In genomic region chr19:1270854-1271527, GRCh38 we compare ENCODE assay signal across 9 cellular contexts. TPM values are rescaled to one million over a fixed set of nuclear protein-coding genes. Genes with fewer than 3 reads are reported as not detected.
DNase-seq lines count a peak whose midpoint lies in the region; ATAC-seq and TF ChIP-seq lines count a peak whose summit lies in the region.
"Had no signal": no experiment of that assay in that cellular context is flagged by ENCODE, and none has a peak within 500 bp of the region (broad histone marks: within the 10 kb centered on the region; RNA-seq: fewer than 3 reads in every experiment).

No MANE protein-coding gene starts in this region.

- H3F3A ChIP-seq in MM.1S (ENCODE audit: insufficient read depth, low read length), result peaks cover 54% of the 10 kb centered on the region

- H3K4me3 ChIP-seq in CD4-positive, CD25-positive, alpha-beta regulatory T cell (ENCODE audit: low read depth, low read length), result peak overlapping the region; percentile 91
- H3K4me3 ChIP-seq in MM.1S (ENCODE audit: low read length) (no peak overlapping the region), ectodermal cell (ENCODE audit: insufficient read depth, low read depth, low read length) (peak overlapping the region; percentile 68), neuronal stem cell (ENCODE audit: low read length in 2 of 2) (peak overlapping the region; percentile 8 to 13)

- peaks cover 0 to 2% (median 0%) of the 10 kb centered on the region in 7 donors for H3K9me3 Mint-ChIP-seq in CD4-positive, CD25-positive, alpha-beta regulatory T cell

- no peak overlapping the region for H2AK5ac ChIP-seq in neuronal stem cell (ENCODE audit: low read depth, low read length)

- H4K8ac ChIP-seq in neuronal stem cell (ENCODE audit: low read depth, low read length), result no peak overlapping the region

- peaks cover 37% of the 10 kb centered on the region for H3K36me3 Mint-ChIP-seq in CD4-positive, CD25-positive, alpha-beta regulatory T cell

- peaks cover 5% of the 10 kb centered on the region for H3K27me3 Mint-ChIP-seq in CD4-positive, CD25-positive, alpha-beta regulatory T cell

- no peak overlapping the region for H3K4ac ChIP-seq in neuronal stem cell (ENCODE audit: low read length)

- H3K9ac ChIP-seq in MM.1S (ENCODE audit: low read length) (no peak overlapping the region), neuronal stem cell (ENCODE audit: low read depth, low read length, poor library complexity) (peak overlapping the region; percentile 84)

- H3K79me2 ChIP-seq in MM.1S (ENCODE audit: low read length), result peaks cover 57% of the 10 kb centered on the region

- H3K4me2 ChIP-seq in MM.1S (ENCODE audit: low read depth, low read length) (peak overlapping the region; percentile 88; the same call in 1 of the 2 replicates), neuronal stem cell (ENCODE audit: insufficient read depth, low read length, poor library complexity, severe bottlenecking) (peak overlapping the region; percentile 31)

- peaks cover 0 to 64% (median 35%) of the 10 kb centered on the region in 4 donors for H3K4me1 Mint-ChIP-seq in CD4-positive, CD25-positive, alpha-beta regulatory T cell

- H3K4me1 ChIP-seq in CD4-positive, CD25-positive, alpha-beta regulatory T cell (ENCODE audit: control insufficient read depth, insufficient read depth, low read length, poor library complexity, severe bottlenecking), result peaks cover 86% of the 10 kb centered on the region
- H3K4me1 ChIP-seq in MM.1S (ENCODE audit: low read length), result peaks cover 41% of the 10 kb centered on the region
- H3K4me1 ChIP-seq in ectodermal cell (ENCODE audit: control insufficient read depth, insufficient read depth, low read length), result peaks cover 43% of the 10 kb centered on the region
- H3K4me1 ChIP-seq in neuronal stem cell (ENCODE audit: control insufficient read depth in 2 of 2, insufficient read depth in 1 of 2, low read depth in 1 of 2, low read length in 2 of 2), result peaks cover 35 to 42% of the 10 kb centered on the region in 2 donors

- H2BK120ac ChIP-seq in neuronal stem cell (ENCODE audit: low read depth, low read length), result no peak overlapping the region

- peak overlapping the region; percentile 92 to 96 (median 95) for H3K27ac Mint-ChIP-seq in CD4-positive, CD25-positive, alpha-beta regulatory T cell

- H4K91ac ChIP-seq in neuronal stem cell (ENCODE audit: low read depth, low read length, poor library complexity), result no peak overlapping the region

- H3K4me3 Mint-ChIP-seq in CD4-positive, CD25-positive, alpha-beta regulatory T cell, result peak overlapping the region; percentile 89 to 96 (median 92)

- no peak for ATAC-seq in CD4-positive, CD25-positive, alpha-beta regulatory T cell (ENCODE audit: low read depth in 2 of 2)

- no peak overlapping the region for H2BK15ac ChIP-seq in neuronal stem cell (ENCODE audit: low read length)

- no peak overlapping the region for H2BK12ac ChIP-seq in neuronal stem cell (ENCODE audit: low read length)

- peak overlapping the region; percentile 46 for H3K23ac ChIP-seq in neuronal stem cell (ENCODE audit: low read depth, low read length, poor library complexity)

- no peak overlapping the region for H2AFZ ChIP-seq in MM.1S (ENCODE audit: low read length)
- H2AFZ ChIP-seq in neuronal stem cell (ENCODE audit: low read length), result no peak overlapping the region

- peaks cover 43% of the 10 kb centered on the region for H3K36me3 ChIP-seq in CD4-positive, CD25-positive, alpha-beta regulatory T cell (ENCODE audit: control insufficient read depth, insufficient read depth, low read length)
- peaks cover 37% of the 10 kb centered on the region for H3K36me3 ChIP-seq in MM.1S (replicated peaks; ENCODE audit: insufficient read depth, low read length)
- peaks cover 31% of the 10 kb centered on the region for H3K36me3 ChIP-seq in ectodermal cell (ENCODE audit: control insufficient read depth, insufficient read depth, low read length)
- H3K36me3 ChIP-seq in neuronal stem cell (replicated peaks in 1 of 2; ENCODE audit: control insufficient read depth in 2 of 2, insufficient read depth in 2 of 2, low read length in 2 of 2), result peaks cover 41 to 56% of the 10 kb centered on the region in 2 donors

- no peaks in the 10 kb centered on the region for H3K27me3 ChIP-seq in CD4-positive, CD25-positive, alpha-beta regulatory T cell (ENCODE audit: control insufficient read depth, insufficient read depth, low read length)
- H3K27me3 ChIP-seq in MM.1S (replicated peaks; ENCODE audit: insufficient read depth, low read length) (0 out of 2 replicates have a peak, but pooled peaks cover 4% of the 10 kb centered on the region), ectodermal cell (ENCODE audit: control insufficient read depth, insufficient read depth, low read length, poor library complexity, severe bottlenecking) (peaks cover 16% of the 10 kb centered on the region), neuronal stem cell (ENCODE audit: control insufficient read depth in 3 of 3, insufficient read depth in 3 of 3, low read depth in 1 of 3, low read length in 3 of 3) (peaks cover 0 to 2% (median 0%) of the 10 kb centered on the region in 3 experiments)

- DNase-seq in CD4-positive, CD25-positive, alpha-beta regulatory T cell, result no peak
- no peak for DNase-seq in MM.1S
- no peak for DNase-seq in neuronal stem cell (ENCODE audit: low spot score)
- DNase-seq in NCI-H1092 (lab: John Stamatoyannopoulos, UW), result no peak
- no peak for DNase-seq in NCI-H526 (lab: John Stamatoyannopoulos, UW)
- DNase-seq in activated CD4-positive, CD25-positive, alpha-beta regulatory T cell treated with anti-CD3 and anti-CD28 coated beads, Interleukin-2, amount 50 U/mL, for 72 hours, result no peak
- DNase-seq in iPS-NIHi7 (ENCODE audit: extremely low spot score), result no peak

- WGBS in ectodermal cell, 2 experiments, result 95 to 96% methylated on average over 26 of the region's 26 CpGs
- no CpG with 5 or more reads among the region's 26 CpGs for WGBS in neuronal stem cell (ENCODE audit: extremely low coverage in 2 of 2, insufficient read length in 2 of 2, insufficient replicate concordance in 1 of 2), 2 donors

- no peaks in the 10 kb centered on the region for H3K9me3 ChIP-seq in CD4-positive, CD25-positive, alpha-beta regulatory T cell (ENCODE audit: control insufficient read depth in 2 of 2, low read length in 2 of 2)
- H3K9me3 ChIP-seq in MM.1S (replicated peaks; ENCODE audit: insufficient read depth, low read length) (no peaks in the 10 kb centered on the region), ectodermal cell (ENCODE audit: control insufficient read depth, low read length) (no peaks in the 10 kb centered on the region), neuronal stem cell (replicated peaks in 1 of 2; ENCODE audit: control insufficient read depth in 2 of 2, insufficient read depth in 1 of 2, low read depth in 1 of 2, low read length in 2 of 2) (no peaks in the 10 kb centered on the region)

- peaks cover 16% of the 10 kb centered on the region for H3K79me1 ChIP-seq in neuronal stem cell (ENCODE audit: low read depth, low read length)

- no peak overlapping the region for H3K18ac ChIP-seq in neuronal stem cell (ENCODE audit: low read length)

- H3K9me2 ChIP-seq in MM.1S (replicated peaks; ENCODE audit: insufficient read depth, low read length), result no peaks in the 10 kb centered on the region

- no peak overlapping the region for H3K14ac ChIP-seq in neuronal stem cell (ENCODE audit: low read length)

- no peak for TF ChIP-seq CTCF in MM.1S (IDR thresholded peaks at IDR 0.05; ENCODE audit: low read length)

- H2BK5ac ChIP-seq in neuronal stem cell (ENCODE audit: low read length), result no peak overlapping the region

- peak overlapping the region; percentile 85 for H3K27ac ChIP-seq in CD4-positive, CD25-positive, alpha-beta regulatory T cell (ENCODE audit: insufficient read depth, low read length, poor library complexity, severe bottlenecking)
- no peak overlapping the region for H3K27ac ChIP-seq in MM.1S (ENCODE audit: low read length)
- no peak overlapping the region for H3K27ac ChIP-seq in ectodermal cell (ENCODE audit: insufficient read depth, low read depth, low read length, poor library complexity, severe bottlenecking)
- H3K27ac ChIP-seq in neuronal stem cell (replicated peaks; ENCODE audit: low read length), result peak overlapping the region; percentile 24

- no peaks in the 10 kb centered on the region for H4K20me1 ChIP-seq in MM.1S (ENCODE audit: insufficient read depth, low read length)

RNA-seq across cellular contexts. Expression of gene CIRBP, which starts 1.9 kb away (rescaled TPM):
- 497 TPM for total RNA-seq in CD4-positive, CD25-positive, alpha-beta regulatory T cell
- 100 to 1,000 TPM; 172 to 243 (median 210) TPM for polyA plus RNA-seq in CD4-positive, CD25-positive, alpha-beta regulatory T cell
- 532 TPM for polyA plus RNA-seq in ectodermal cell (2013, experiment 1 of 4)
- polyA plus RNA-seq in ectodermal cell (2013, experiment 2 of 4), result 509 TPM
- polyA plus RNA-seq in ectodermal cell (2013, experiment 3 of 4), result 334 TPM
- 373 TPM for polyA plus RNA-seq in ectodermal cell (2013, experiment 4 of 4)
- 218 TPM for polyA plus RNA-seq in neuronal stem cell (2013, experiment 1 of 2)
- polyA plus RNA-seq in neuronal stem cell (2013, experiment 2 of 2), result 217 TPM

RNA-seq across cellular contexts. Expression of gene FAM174C, which starts 4.3 kb away (rescaled TPM):
- total RNA-seq in CD4-positive, CD25-positive, alpha-beta regulatory T cell, result 44.2 TPM
- polyA plus RNA-seq in CD4-positive, CD25-positive, alpha-beta regulatory T cell, result 10 to 100 TPM; 72.9 to 91.3 (median 88.4) TPM
- polyA plus RNA-seq in ectodermal cell (2013, experiment 1 of 4), result 21.4 TPM
- polyA plus RNA-seq in ectodermal cell (2013, experiment 2 of 4), result 22.6 TPM
- 23.2 TPM for polyA plus RNA-seq in ectodermal cell (2013, experiment 3 of 4)
- 22.3 TPM for polyA plus RNA-seq in ectodermal cell (2013, experiment 4 of 4)
- 23.8 TPM for polyA plus RNA-seq in neuronal stem cell (2013, experiment 1 of 2)
- 24.1 TPM for polyA plus RNA-seq in neuronal stem cell (2013, experiment 2 of 2)

RNA-seq across cellular contexts. Expression of gene EFNA2, which starts 14.7 kb away (rescaled TPM):
- not detected for total RNA-seq in CD4-positive, CD25-positive, alpha-beta regulatory T cell
- polyA plus RNA-seq in CD4-positive, CD25-positive, alpha-beta regulatory T cell, result not detected
- 34.3 TPM for polyA plus RNA-seq in ectodermal cell (2013, experiment 1 of 4)
- 34.7 TPM for polyA plus RNA-seq in ectodermal cell (2013, experiment 2 of 4)
- polyA plus RNA-seq in ectodermal cell (2013, experiment 3 of 4), result 35.1 TPM
- polyA plus RNA-seq in ectodermal cell (2013, experiment 4 of 4), result 33.8 TPM
- 41.4 TPM for polyA plus RNA-seq in neuronal stem cell (2013, experiment 1 of 2)
- 40.6 TPM for polyA plus RNA-seq in neuronal stem cell (2013, experiment 2 of 2)
- total RNA-seq: lung microvascular endothelial cell had no signal

RNA-seq across cellular contexts. Expression of gene MIDN, which starts 22.6 kb away (rescaled TPM):
- 126 TPM for total RNA-seq in CD4-positive, CD25-positive, alpha-beta regulatory T cell
- 1 to 10 TPM; 1.4 to 3.4 (median 1.8) TPM for polyA plus RNA-seq in CD4-positive, CD25-positive, alpha-beta regulatory T cell
- polyA plus RNA-seq in ectodermal cell (2013, experiment 1 of 4), result 155 TPM
- 178 TPM for polyA plus RNA-seq in ectodermal cell (2013, experiment 2 of 4)
- 116 TPM for polyA plus RNA-seq in ectodermal cell (2013, experiment 3 of 4)
- polyA plus RNA-seq in ectodermal cell (2013, experiment 4 of 4), result 120 TPM
- 98.3 TPM for polyA plus RNA-seq in neuronal stem cell (2013, experiment 1 of 2)
- 99.9 TPM for polyA plus RNA-seq in neuronal stem cell (2013, experiment 2 of 2)

RNA-seq across cellular contexts. Expression of gene ATP5F1D, which starts 29.4 kb away (rescaled TPM):
- total RNA-seq in CD4-positive, CD25-positive, alpha-beta regulatory T cell, result 124 TPM
- 100 to 1,000 TPM; 208 to 236 (median 223) TPM for polyA plus RNA-seq in CD4-positive, CD25-positive, alpha-beta regulatory T cell
- 126 TPM for polyA plus RNA-seq in ectodermal cell (2013, experiment 1 of 4)
- 105 TPM for polyA plus RNA-seq in ectodermal cell (2013, experiment 2 of 4)
- polyA plus RNA-seq in ectodermal cell (2013, experiment 3 of 4), result 117 TPM
- 124 TPM for polyA plus RNA-seq in ectodermal cell (2013, experiment 4 of 4)
- 106 TPM for polyA plus RNA-seq in neuronal stem cell (2013, experiment 1 of 2)
- 101 TPM for polyA plus RNA-seq in neuronal stem cell (2013, experiment 2 of 2)

Comparison
In these comparisons a context has a peak if more than half of its experiments do, and no peak if none do; other contexts are left out.
1. H3K27ac ChIP-seq: peak in CD4-positive, CD25-positive, alpha-beta regulatory T cell (single experiment) and neuronal stem cell (single experiment); none in MM.1S (single experiment) and ectodermal cell (single experiment).